13 cellular contexts compared by ENCODE assay signal in the genomic region with DNA sequence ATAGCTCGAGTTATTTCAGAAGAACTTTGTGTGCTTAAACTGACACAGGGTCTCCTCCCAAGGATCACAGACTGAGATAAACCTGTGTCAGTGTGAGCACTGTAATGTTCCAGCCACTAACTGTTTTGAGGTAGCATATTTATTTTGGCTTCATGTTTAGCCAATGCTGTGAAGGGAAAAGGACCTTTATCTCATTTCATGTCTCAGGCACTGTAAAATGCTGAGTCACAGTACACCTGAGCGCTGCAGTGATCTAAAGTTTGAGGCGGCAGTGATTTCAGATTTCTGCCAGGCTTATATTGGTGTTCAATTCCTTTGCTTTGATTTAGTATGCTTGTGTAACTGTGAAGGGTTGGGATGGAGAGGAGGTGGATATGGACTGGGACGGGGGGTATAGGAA. TPM values are rescaled to one million over a fixed set of nuclear protein-coding genes. Genes with fewer than 3 reads are reported as not detected.
A peak's percentile ranks its signal among the peaks of the same experiment; 100 is the strongest.
DNase-seq lines count a peak whose midpoint lies in the region; ATAC-seq and TF ChIP-seq lines count a peak whose summit lies in the region.
"Had no signal": no experiment of that assay in that cellular context is flagged by ENCODE, and none has a peak within 500 bp of the region (broad histone marks: within the 10 kb centered on the region; RNA-seq: fewer than 3 reads in every experiment).

No MANE protein-coding gene starts in this region.

- peaks cover 0 to 2% (median 0%) of the 10 kb centered on the region in 4 donors for H3K36me3 ChIP-seq in right lobe of liver

- ATAC-seq in right lobe of liver (peak; percentile 67 to 75 (median 72)), GM19035 (IDR thresholded peaks at IDR 0.05; ENCODE audit: unreplicated experiment) (no peak)

- H3K9me3 ChIP-seq in right lobe of liver, result no peaks in the 10 kb centered on the region
- H3K9me3 ChIP-seq: BLaER1 had no signal

- peaks cover 0 to 33% (median 14%) of the 10 kb centered on the region in 4 donors for H3K4me1 ChIP-seq in right lobe of liver

- WGBS in right lobe of liver (ENCODE audit: insufficient coverage, low coverage, low lambda C conversion rate, missing lambda C conversion rate), result 21% methylated on average over 4 of the region's 4 CpGs

- no peaks in the 10 kb centered on the region for H3K27me3 ChIP-seq in right lobe of liver
- H3K27me3 ChIP-seq: BLaER1 had no signal

- peak; percentile 39 for DNase-seq in GM12865 (ENCODE audit: low read depth)
- DNase-seq in right lobe of liver, result peak in 1 of 3 donors; percentile 65
- no peak for DNase-seq in NCI-H1436 treated with DMSO at 0.1 percent for 48 hours (lab: John Stamatoyannopoulos, UW)
- DNase-seq in NCI-H1105 (lab: John Stamatoyannopoulos, UW), result no peak
- no peak for DNase-seq in GF-D8 (lab: John Stamatoyannopoulos, UW)
- DNase-seq: erythroblast; NCI-H510A; stimulated activated CD4-positive, alpha-beta T cell treated with anti-CD3 and anti-CD28 coated beads, Interleukin-2, amount 100 ng/mL, for 24 hours; stimulated activated naive CD4-positive, alpha-beta T cell had no signal

- intact Hi-C loops in right lobe of liver (cut with DNase I), result no loop called here

- no peak for TF ChIP-seq POLR2A in right lobe of liver (IDR thresholded peaks at IDR 0.05)

- H3K27ac ChIP-seq in C4-2B (peak overlapping the region; percentile 58; the same call in 1 of the 2 replicates), VCaP (peak overlapping the region; percentile 36), right lobe of liver (peak overlapping the region in 2 of 3 donors; percentile 70 to 73)
- H3K27ac ChIP-seq: BLaER1 had no signal

- H3K4me3 ChIP-seq in GM12865 (ENCODE audit: low read depth, low read length), result peak overlapping the region; percentile 27; the same call in 1 of the 2 replicates
- no peak overlapping the region for H3K4me3 ChIP-seq in right lobe of liver
- H3K4me3 ChIP-seq: BLaER1 had no signal

- TF ChIP-seq CTCF in C4-2B (conservative IDR thresholded peaks at IDR 0.05) (no peak), GM12865 (IDR thresholded peaks at IDR 0.05; ENCODE audit: insufficient read depth, low read depth, low read length, missing control alignments) (no peak), VCaP (conservative IDR thresholded peaks at IDR 0.05) (no peak), right lobe of liver (IDR thresholded peaks at IDR 0.05) (no peak)

RNA-seq across cellular contexts. Expression of a gene that starts 3.1 kb away (rescaled TPM):
- 10 to 100 TPM; 25.3 to 38.3 (median 32.0) TPM for total RNA-seq in right lobe of liver
